Comparison of ENCODE assay signal across 8 cellular contexts in the genomic region with DNA sequence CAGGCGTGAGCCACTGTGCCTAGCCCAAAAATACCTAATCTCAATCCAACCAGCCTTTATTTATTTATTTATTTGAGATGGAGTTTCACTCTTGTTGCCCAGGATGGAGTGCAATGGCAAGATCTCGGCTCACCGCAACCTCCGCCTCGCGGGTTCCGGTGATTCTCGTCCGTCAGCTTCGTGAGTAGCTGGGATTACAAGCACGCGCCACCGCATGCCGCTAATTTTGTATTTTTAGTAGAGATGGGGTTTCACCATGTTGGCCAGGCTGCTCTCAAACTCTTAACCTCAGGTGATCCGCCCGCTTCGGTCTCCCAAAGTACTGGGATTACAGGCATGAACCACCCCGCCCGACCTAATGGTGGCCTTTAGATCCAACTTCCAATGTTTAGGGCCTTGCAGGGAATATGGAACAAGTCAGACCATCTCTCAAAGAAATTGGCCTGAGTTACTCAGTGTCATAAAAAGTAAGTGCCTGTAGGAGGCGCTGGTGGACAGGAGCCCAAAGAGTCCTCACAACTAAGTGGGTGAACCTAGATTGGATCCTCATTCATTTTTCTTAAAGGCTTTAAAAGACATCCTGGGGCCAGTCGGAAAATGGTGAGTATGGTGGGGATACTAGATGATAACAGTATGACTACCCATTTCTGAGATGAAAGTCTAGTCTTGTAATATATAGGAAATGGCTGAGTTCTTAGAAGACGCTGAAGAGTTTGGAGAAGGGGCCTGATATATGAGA. TPM values are rescaled to one million over a fixed set of nuclear protein-coding genes. Genes with fewer than 3 reads are reported as not detected.
DNase-seq lines count a peak whose midpoint lies in the region; ATAC-seq, FAIRE-seq and TF ChIP-seq lines count a peak whose summit lies in the region.

No MANE protein-coding gene starts in this region.

- TF ChIP-seq CTCF in transverse colon (IDR thresholded peaks at IDR 0.05): peak; percentile 46 to 56 (median 51)

- TF ChIP-seq POLR2A in transverse colon (IDR thresholded peaks at IDR 0.05): no peak

- H3K27ac Mint-ChIP-seq in activated T-helper 1 cell treated with anti-CD3 and anti-CD28 coated beads, Interleukin-12 subunit alpha, Interleukin-12 subunit beta, Interleukin-2, Interleukin-4 antibody, amounts not matched to agents 30 ng/mL and 10 ng/mL and 1 ng/mL, durations not matched to agents 14 hours and 24 hours and 36 hours: peak overlapping the region; percentile 67

- WGBS in transverse colon (ENCODE audit: low coverage in 1 of 2), 2 donors: 73 to 83% methylated on average over 3 to 22 of the region's 22 CpGs

- no peaks in the 10 kb centered on the region for H3K27me3 Mint-ChIP-seq in activated T-helper 1 cell treated with anti-CD3 and anti-CD28 coated beads, Interleukin-12 subunit alpha, Interleukin-12 subunit beta, Interleukin-2, Interleukin-4 antibody, amounts not matched to agents 30 ng/mL and 10 ng/mL and 1 ng/mL, durations not matched to agents 14 hours and 24 hours and 36 hours (ENCODE audit: insufficient read depth)

- ATAC-seq in HG03439 (IDR thresholded peaks at IDR 0.05; ENCODE audit: unreplicated experiment): no peak
- no peak for ATAC-seq in HG03457 (IDR thresholded peaks at IDR 0.05; ENCODE audit: unreplicated experiment)

- H3K36me3 Mint-ChIP-seq in activated T-helper 1 cell treated with anti-CD3 and anti-CD28 coated beads, Interleukin-12 subunit alpha, Interleukin-12 subunit beta, Interleukin-2, Interleukin-4 antibody, amounts not matched to agents 30 ng/mL and 10 ng/mL and 1 ng/mL, durations not matched to agents 14 hours and 24 hours and 36 hours (ENCODE audit: low read depth): no peaks in the 10 kb centered on the region

- peak; percentile 69 for FAIRE-seq in G401.6 (lab: Jason Lieb, UNC)

- H3K9me3 ChIP-seq in transverse colon: no peaks in the 10 kb centered on the region

- peaks cover 25% of the 10 kb centered on the region for H3K4me1 Mint-ChIP-seq in activated T-helper 1 cell treated with anti-CD3 and anti-CD28 coated beads, Interleukin-12 subunit alpha, Interleukin-12 subunit beta, Interleukin-2, Interleukin-4 antibody, amounts not matched to agents 30 ng/mL and 10 ng/mL and 1 ng/mL, durations not matched to agents 14 hours and 24 hours and 36 hours (ENCODE audit: low read depth)

- H3K27ac ChIP-seq in transverse colon: no peak overlapping the region

- peaks cover 0 to 2% (median under 1%) of the 10 kb centered on the region in 4 donors for H3K4me1 ChIP-seq in transverse colon

- TF ChIP-seq EP300 in transverse colon (IDR thresholded peaks at IDR 0.05; ENCODE audit: low read depth): no peak

- H3K4me3 Mint-ChIP-seq in activated T-helper 1 cell treated with anti-CD3 and anti-CD28 coated beads, Interleukin-12 subunit alpha, Interleukin-12 subunit beta, Interleukin-2, Interleukin-4 antibody, amounts not matched to agents 30 ng/mL and 10 ng/mL and 1 ng/mL, durations not matched to agents 14 hours and 24 hours and 36 hours: peak overlapping the region; percentile 1

- in situ Hi-C loops in ACHN (cut with HindIII; ENCODE audit: low pct_ligation_motif_present, low pct_unique_long_range_greater_than_20kb, low sequenced_read_pairs) (no loop called here), transverse colon (cut with MboI; ENCODE audit: low pct_ligation_motif_present in 1 of 4, low pct_unique_long_range_greater_than_20kb in 1 of 4, low sequenced_read_pairs in 3 of 4) (no loop called here)

- no peaks in the 10 kb centered on the region for H3K36me3 ChIP-seq in transverse colon

- peaks cover 27% of the 10 kb centered on the region for H3K27me3 ChIP-seq in transverse colon

- no peaks in the 10 kb centered on the region for H3K9me3 Mint-ChIP-seq in activated T-helper 1 cell treated with anti-CD3 and anti-CD28 coated beads, Interleukin-12 subunit alpha, Interleukin-12 subunit beta, Interleukin-2, Interleukin-4 antibody, amounts not matched to agents 30 ng/mL and 10 ng/mL and 1 ng/mL, durations not matched to agents 14 hours and 24 hours and 36 hours

- intact Hi-C loops in activated T-helper 1 cell treated with anti-CD3 and anti-CD28 coated beads, Interleukin-12 subunit alpha, Interleukin-12 subunit beta, Interleukin-2, Interleukin-4 antibody, amounts not matched to agents 30 ng/mL and 10 ng/mL and 1 ng/mL, durations not matched to agents 14 hours and 24 hours and 36 hours (cut with micrococcal nuclease): loop anchor here (1.0 kb wide), 2 partner anchors 35 to 72 kb away; no protein-coding TSS in a partner anchor
- intact Hi-C loops in transverse colon (cut with DNase I; ENCODE audit: low total_unique reads): no loop called here

- DNase-seq in ACHN (peak; percentile 71), NCI-H345 (lab: John Stamatoyannopoulos, UW) (peak; percentile 8), iPS-NIHi11 (ENCODE audit: low spot score) (peak; percentile 79), transverse colon (peak; percentile 57)
- no peak for DNase-seq in activated T-helper 1 cell treated with anti-CD3 and anti-CD28 coated beads, Interleukin-12 subunit alpha, Interleukin-12 subunit beta, Interleukin-2, Interleukin-4 antibody, amounts not matched to agents 30 ng/mL and 10 ng/mL and 1 ng/mL, durations not matched to agents 14 hours and 24 hours and 36 hours (ENCODE audit: low spot score)

- no peak overlapping the region for H3K4me3 ChIP-seq in transverse colon

RNA-seq across cellular contexts. Expression of gene ZSCAN10, which starts 4.6 kb away (rescaled TPM):
- total RNA-seq in activated T-helper 1 cell treated with anti-CD3 and anti-CD28 coated beads, Interleukin-12 subunit alpha, Interleukin-12 subunit beta, Interleukin-2, Interleukin-4 antibody, amounts not matched to agents 30 ng/mL and 10 ng/mL and 1 ng/mL, durations not matched to agents 14 hours and 24 hours and 36 hours: 0.07 TPM in 1 of 2 replicates, not detected in the other
- total RNA-seq in transverse colon: not detected

RNA-seq across cellular contexts. Expression of gene ZNF205, which starts 17.9 kb away (rescaled TPM):
- total RNA-seq in activated T-helper 1 cell treated with anti-CD3 and anti-CD28 coated beads, Interleukin-12 subunit alpha, Interleukin-12 subunit beta, Interleukin-2, Interleukin-4 antibody, amounts not matched to agents 30 ng/mL and 10 ng/mL and 1 ng/mL, durations not matched to agents 14 hours and 24 hours and 36 hours: 0.15 and 0.39 TPM in 2 replicates
- total RNA-seq in transverse colon: 10 to 100 TPM in 3 of 4 donors, 1 to 10 TPM in 1; 5.2 to 16.3 (median 15.5) TPM

RNA-seq across cellular contexts. Expression of gene IL32, which starts 29.0 kb away (rescaled TPM):
- 993 TPM in 2 replicates for total RNA-seq in activated T-helper 1 cell treated with anti-CD3 and anti-CD28 coated beads, Interleukin-12 subunit alpha, Interleukin-12 subunit beta, Interleukin-2, Interleukin-4 antibody, amounts not matched to agents 30 ng/mL and 10 ng/mL and 1 ng/mL, durations not matched to agents 14 hours and 24 hours and 36 hours
- 100 to 1,000 TPM in 3 of 4 donors, 10 to 100 TPM in 1; 21.9 to 720 (median 492) TPM for total RNA-seq in transverse colon

RNA-seq across cellular contexts. Expression of gene ZNF213, which starts 40.4 kb away (rescaled TPM):
- 9.6 and 12.4 TPM in 2 replicates for total RNA-seq in activated T-helper 1 cell treated with anti-CD3 and anti-CD28 coated beads, Interleukin-12 subunit alpha, Interleukin-12 subunit beta, Interleukin-2, Interleukin-4 antibody, amounts not matched to agents 30 ng/mL and 10 ng/mL and 1 ng/mL, durations not matched to agents 14 hours and 24 hours and 36 hours
- total RNA-seq in transverse colon: 10 to 100 TPM; 12.1 to 64.3 (median 16.1) TPM

RNA-seq across cellular contexts. Expression of gene MMP25, which starts 48.1 kb away (rescaled TPM):
- 11.9 and 12.8 TPM in 2 replicates for total RNA-seq in activated T-helper 1 cell treated with anti-CD3 and anti-CD28 coated beads, Interleukin-12 subunit alpha, Interleukin-12 subunit beta, Interleukin-2, Interleukin-4 antibody, amounts not matched to agents 30 ng/mL and 10 ng/mL and 1 ng/mL, durations not matched to agents 14 hours and 24 hours and 36 hours
- total RNA-seq in transverse colon: 1 to 10 TPM in 3 of 4 donors, not detected in 1; 1.6 to 9.4 (median 1.8) TPM
